In the genomic region with DNA sequence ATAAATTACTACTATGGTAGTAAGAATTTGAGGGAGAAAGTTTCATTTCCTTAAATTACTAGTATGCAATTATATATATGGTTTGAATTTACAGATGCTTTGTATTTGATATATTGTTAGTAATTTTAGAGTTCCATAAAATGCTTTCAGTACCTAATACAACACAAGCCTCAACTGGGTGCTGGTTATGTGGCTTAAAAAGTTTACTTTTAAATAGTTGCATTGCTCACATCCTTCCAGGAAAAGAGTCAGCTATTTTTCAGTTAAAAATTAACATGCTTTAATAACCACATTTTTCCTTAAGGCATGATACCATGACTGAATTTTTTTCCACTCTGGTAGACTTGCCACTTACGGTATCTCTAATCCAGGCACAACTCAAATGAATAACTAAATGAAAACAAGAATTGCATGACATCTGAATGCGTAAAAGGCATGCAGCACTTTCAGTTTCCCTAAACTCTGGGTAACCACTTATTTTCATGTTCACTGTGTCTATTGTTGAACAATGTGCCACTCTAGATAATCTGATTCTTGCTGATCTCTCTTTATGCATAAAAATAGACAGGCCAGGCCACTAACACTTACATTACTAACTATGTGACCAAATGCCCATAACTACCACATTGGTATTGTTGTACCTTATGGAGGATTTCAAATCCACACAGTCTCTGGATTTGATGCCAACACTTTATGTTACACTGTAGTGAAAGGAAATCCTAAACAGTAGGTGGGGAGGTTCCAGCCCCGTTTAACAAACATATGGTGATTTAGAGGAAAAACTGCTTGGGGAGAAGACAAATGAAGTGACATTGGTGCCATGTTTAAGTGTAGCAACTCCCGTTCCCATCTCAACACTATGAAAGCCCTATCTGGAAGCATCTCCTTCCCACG, we compare ENCODE assay signal across 8 cellular contexts. TPM values are rescaled to one million over a fixed set of nuclear protein-coding genes. Genes with fewer than 3 reads are reported as not detected.
A peak's percentile ranks its signal among the peaks of the same experiment; 100 is the strongest.
DNase-seq lines count a peak whose midpoint lies in the region; ATAC-seq, FAIRE-seq and TF ChIP-seq lines count a peak whose summit lies in the region.

No MANE protein-coding gene starts in this region.

- H4K20me1 ChIP-seq in HepG2 (ENCODE audit: insufficient read depth, low read length): no peaks in the 10 kb centered on the region

- H3K27me3 ChIP-seq in HepG2 (ENCODE audit: control insufficient read depth in 1 of 2, insufficient read depth in 2 of 2, low read length in 2 of 2): peaks cover 0 to 7% of the 10 kb centered on the region in 2 experiments; a peak in 1 of 5 replicates

- no peak overlapping the region for H3K4me3 ChIP-seq in HepG2 (replicated peaks in 1 of 3; ENCODE audit: insufficient read depth in 1 of 3, low read depth in 2 of 3, low read length in 3 of 3)

- TF ChIP-seq CTCF in HepG2 (CRISPR knock-in tag; IDR thresholded peaks at IDR 0.05): no peak

- no peak overlapping the region for H2AFZ ChIP-seq in HepG2 (ENCODE audit: low read length)

- H3K4me2 ChIP-seq in HepG2 (ENCODE audit: low read depth, low read length): 0 out of 2 replicates have a peak overlapping the region, but pooled peaks have one; percentile 4

- no peaks in the 10 kb centered on the region for H3K36me3 ChIP-seq in HepG2 (replicated peaks in 1 of 2; ENCODE audit: control insufficient read depth in 1 of 2, insufficient read depth in 2 of 2, low read length in 2 of 2)

- DNase-seq in RPMI7951 (ENCODE audit: low read depth): peak; percentile 69
- DNase-seq in HepG2 (ENCODE audit: low spot score): no peak
- DNase-seq in posterior cingulate gyrus: no peak
- no peak for DNase-seq in HuH-7 (ENCODE audit: low spot score)
- no peak for DNase-seq in NCI-H1092 treated with DMSO at 0.1 percent for 48 hours (lab: John Stamatoyannopoulos, UW)
- no peak for DNase-seq in activated effector memory CD4-positive, alpha-beta T cell treated with anti-CD3 and anti-CD28 coated beads, Interleukin-2, amount 50 U/mL, for 16 hours

- peak; percentile 98 for ATAC-seq in GM18861 (IDR thresholded peaks at IDR 0.05; ENCODE audit: unreplicated experiment)
- peak; percentile 98 for ATAC-seq in HG02610 (IDR thresholded peaks at IDR 0.05; ENCODE audit: unreplicated experiment)
- ATAC-seq in HepG2: no peak

- in situ Hi-C loops in HepG2 (cut with HindIII; ENCODE audit: extremely low pct_ligation_motif_present, low pct_unique_long_range_greater_than_20kb): no loop called here

- intact Hi-C loops in HepG2 (cut with micrococcal nuclease; ENCODE audit: unreplicated experiment): no loop called here
- intact Hi-C loops in posterior cingulate gyrus (cut with DNase I): no loop called here

- TF ChIP-seq EP300 in HepG2 (IDR thresholded peaks at IDR 0.05; ENCODE audit: low read depth in 2 of 2, low read length in 2 of 2) (no peak), HepG2 (CRISPR knock-in tag; IDR thresholded peaks at IDR 0.05; ENCODE audit: borderline replicate concordance) (no peak)

- CTCF ChIA-PET in HepG2 (lab: Yijun Ruan, JAX; ENCODE audit: low intra/inter-chr PET ratio, low total read pairs): no interaction called here

- FAIRE-seq in HepG2 (lab: Jason Lieb, UNC): no peak

- BruUV-seq in HepG2 (replicated peaks; lab: Mats Ljungman, UMichigan): no TSS peak

- H3K27ac ChIP-seq in HepG2 (ENCODE audit: extremely low read length, insufficient read depth, low read length): no peak overlapping the region

- no peak for TF ChIP-seq RAD21 in HepG2 (CRISPR knock-in tag; IDR thresholded peaks at IDR 0.05)

- WGBS in HepG2 (ENCODE audit: low lambda C conversion rate): 30% methylated on average over 5 of the region's 5 CpGs

- no peak for TF ChIP-seq POLR2A in HepG2 (IDR thresholded peaks at IDR 0.05; ENCODE audit: insufficient read depth in 1 of 2, low read depth in 2 of 2, low read length in 2 of 2)

- H3K9ac ChIP-seq in HepG2 (ENCODE audit: insufficient read depth, low read depth, low read length): no peak overlapping the region

- H3K79me2 ChIP-seq in HepG2 (ENCODE audit: insufficient read depth, low read length): no peaks in the 10 kb centered on the region

- POLR2A ChIA-PET in HepG2 (lab: Yijun Ruan, JAX): no interaction called here

- H3K4me1 ChIP-seq in HepG2 (ENCODE audit: insufficient read depth, low read length): peaks cover 21% of the 10 kb centered on the region

- H3K9me3 ChIP-seq in HepG2 (ENCODE audit: low read length): no peaks in the 10 kb centered on the region

TF ChIP-seq in HepG2, 621 proteins besides CTCF, POLR2A, EP300 and RAD21:
- no peak for TF ChIP-seq ZNF614 (CRISPR knock-in tag; IDR thresholded peaks at IDR 0.05; ENCODE audit: borderline replicate concordance)
- TF ChIP-seq CREB1 (IDR thresholded peaks at IDR 0.05): no peak
- TF ChIP-seq CREB1 (CRISPR knock-in tag; IDR thresholded peaks at IDR 0.05): peak; percentile 14; the same call in 1 of the 2 replicates

RNA-seq across cellular contexts. Expression of gene SLC35F5, which starts 35.5 kb away (rescaled TPM):
- 89.0 and 130 TPM in 2 replicates for total RNA-seq in RPMI7951 (2014; rRNA removed; shearing (Covaris generic))
- 121 and 174 TPM in 2 replicates for total RNA-seq in HepG2 (2016; rRNA removed; fragmentation: Illumina TruSeq; extraction: Trizol)
- 40.5 and 41.4 TPM in 2 replicates for total RNA-seq in HepG2 (2016; cell fraction: cytosol; rRNA removed; fragmentation: Illumina TruSeq; extraction: Trizol; ENCODE audit: low read depth)
- 122 and 176 TPM in 2 replicates for total RNA-seq in HepG2 (2016; cell fraction: insoluble cytoplasmic fraction; rRNA removed; fragmentation: Illumina TruSeq; extraction: Trizol)
- 98.6 and 102 TPM in 2 replicates for total RNA-seq in HepG2 (2016; cell fraction: membrane; rRNA removed; fragmentation: Illumina TruSeq; extraction: Trizol)
- total RNA-seq in HepG2 (2016; cell fraction: nucleus; rRNA removed; fragmentation: Illumina TruSeq; extraction: Trizol): 219 and 225 TPM in 2 replicates
- 122 and 139 TPM in 2 replicates for polyA plus RNA-seq in HepG2 (2011; rRNA removed)
- polyA plus RNA-seq in HepG2 (2011; cell fraction: cytosol; rRNA removed): 38.4 and 82.6 TPM in 2 replicates
- polyA plus RNA-seq in HepG2 (2011; cell fraction: nucleus; rRNA removed): 55.3 and 71.4 TPM in 2 replicates
- polyA plus RNA-seq in HepG2 (2012): 80.5 and 107 TPM in 2 replicates
- polyA plus RNA-seq in HepG2 (2016; cell fraction: cytosol; fragmentation: Illumina TruSeq; extraction: Trizol; ENCODE audit: low read depth): 26.2 and 34.6 TPM in 2 replicates
- 84.8 and 91.3 TPM in 2 replicates for polyA plus RNA-seq in HepG2 (2016; cell fraction: insoluble cytoplasmic fraction; fragmentation: Illumina TruSeq; extraction: Trizol; ENCODE audit: low read depth)
- polyA plus RNA-seq in HepG2 (2016; cell fraction: membrane; fragmentation: Illumina TruSeq; extraction: Trizol; ENCODE audit: low read depth): 61.9 and 66.5 TPM in 2 replicates
- 169 and 172 TPM in 2 replicates for polyA plus RNA-seq in HepG2 (2016; cell fraction: nucleus; fragmentation: Illumina TruSeq; extraction: Trizol; ENCODE audit: insufficient read depth, low read depth)
- 38.8 and 135 TPM in 2 replicates for polyA minus RNA-seq in HepG2 (2011; rRNA and poly(A)+ RNA removed; ENCODE audit: low replicate concordance)
- 123 and 165 TPM in 2 replicates for polyA minus RNA-seq in HepG2 (2011; cell fraction: cytosol; rRNA and poly(A)+ RNA removed)
- 338 and 403 TPM in 2 replicates for polyA minus RNA-seq in HepG2 (2011; cell fraction: nucleus; rRNA and poly(A)+ RNA removed)
